ENCODE assay signal across 20 cellular contexts in genomic region chr12:32334384-32334783, GRCh38.
DNase-seq lines count a peak whose midpoint lies in the region; ATAC-seq and TF ChIP-seq lines count a peak whose summit lies in the region.
"Had no signal": no experiment of that assay in that cellular context is flagged by ENCODE, and none has a peak within 500 bp of the region (broad histone marks: within the 10 kb centered on the region; RNA-seq: fewer than 3 reads in every experiment).

No MANE protein-coding gene starts in this region.

- no peaks in the 10 kb centered on the region for H3K27me3 ChIP-seq in endodermal cell (ENCODE audit: control insufficient read depth, insufficient read depth, low read length, poor library complexity, severe bottlenecking)
- H3K27me3 ChIP-seq in left lung, result no peaks in the 10 kb centered on the region
- H3K27me3 ChIP-seq: BLaER1 treated with 17β-estradiol and CSF1 and Interleukin-3, amounts not matched to agents 10 nM and 100 nM; hepatocyte; neural progenitor cell; thyroid gland had no signal

- H3K36me3 Mint-ChIP-seq in endodermal cell (ENCODE audit: low read depth), result peaks cover 43% of the 10 kb centered on the region

- H3K9me3 Mint-ChIP-seq in endodermal cell, result no peaks in the 10 kb centered on the region

- no peak overlapping the region for H3K9ac ChIP-seq in endodermal cell (ENCODE audit: extremely low read depth, low read length, poor library complexity, severe bottlenecking)
- H3K9ac ChIP-seq: BLaER1 treated with 17β-estradiol and CSF1 and Interleukin-3, amounts not matched to agents 10 nM and 100 nM; neural progenitor cell had no signal

- intact Hi-C loops in left lung (cut with DNase I), result no loop called here

- peaks cover 40% of the 10 kb centered on the region for H3K4me1 Mint-ChIP-seq in endodermal cell

- H3K9me3 ChIP-seq in endodermal cell (ENCODE audit: control insufficient read depth, low read length) (no peaks in the 10 kb centered on the region), left lung (no peaks in the 10 kb centered on the region)
- H3K9me3 ChIP-seq: BLaER1 treated with 17β-estradiol and CSF1 and Interleukin-3, amounts not matched to agents 10 nM and 100 nM; HAP-1; thyroid gland had no signal

- H3K27ac Mint-ChIP-seq in endodermal cell, result peak overlapping the region; percentile 2
- H3K27ac Mint-ChIP-seq: neural progenitor cell had no signal

- H3K36me3 ChIP-seq in endodermal cell (ENCODE audit: control insufficient read depth, insufficient read depth, low read length) (peaks cover 16% of the 10 kb centered on the region), left lung (peaks cover 0 to 14% of the 10 kb centered on the region in 2 donors)
- H3K36me3 ChIP-seq: neural progenitor cell had no signal

- 94 to 100% methylated on average over 3 of the region's 3 CpGs for WGBS in endodermal cell (ENCODE audit: insufficient coverage in 1 of 2, insufficient read length in 1 of 2), 2 experiments

- TF ChIP-seq CTCF in endodermal cell (conservative IDR thresholded peaks at IDR 0.05) (no peak), left lung (IDR thresholded peaks at IDR 0.05) (no peak)

- no peak overlapping the region for H3K4me3 Mint-ChIP-seq in endodermal cell
- H3K4me3 Mint-ChIP-seq: neural progenitor cell had no signal

- H3K4me1 ChIP-seq in endodermal cell (ENCODE audit: control insufficient read depth, insufficient read depth, low read length) (no peaks in the 10 kb centered on the region), left lung (no peaks in the 10 kb centered on the region)
- H3K4me1 ChIP-seq: BLaER1 treated with 17β-estradiol and CSF1 and Interleukin-3, amounts not matched to agents 10 nM and 100 nM; neural progenitor cell; thyroid gland had no signal

- no peaks in the 10 kb centered on the region for H3K27me3 Mint-ChIP-seq in endodermal cell (ENCODE audit: insufficient read depth)

- H3K4me3 ChIP-seq in endodermal cell (ENCODE audit: low read length) (no peak overlapping the region), left lung (no peak overlapping the region)
- H3K4me3 ChIP-seq: BLaER1 treated with 17β-estradiol and CSF1 and Interleukin-3, amounts not matched to agents 10 nM and 100 nM; HAP-1; hepatocyte; neural progenitor cell; thyroid gland had no signal

- no peak overlapping the region for H3K27ac ChIP-seq in endodermal cell (ENCODE audit: low read depth, low read length)
- H3K27ac ChIP-seq in left lung, result no peak overlapping the region
- H3K27ac ChIP-seq: 22Rv1; BLaER1 treated with 17β-estradiol and CSF1 and Interleukin-3, amounts not matched to agents 10 nM and 100 nM; hepatocyte; neural progenitor cell; thyroid gland had no signal

- no peak for DNase-seq in activated CD4-positive, CD25-positive, alpha-beta regulatory T cell treated with anti-CD3 and anti-CD28 coated beads, Interleukin-2, amount 50 U/mL, for 72 hours
- DNase-seq in endodermal cell, result no peak
- no peak for DNase-seq in mesenteric fat pad (ENCODE audit: low spot score)
- no peak for DNase-seq in 8988T
- DNase-seq in left lung, result no peak
- DNase-seq: activated effector memory CD4-positive, alpha-beta T cell treated with Interleukin-2 at 50 U/mL for 16 hours; DMS 273 treated with DMSO at 0.1 percent for 48 hours; GF-D8; NCI-H1436 treated with DMSO at 0.1 percent for 48 hours; NCI-H226; RPMI8226; thyroid gland had no signal

- peak; percentile 25 to 60 for ATAC-seq in activated CD4-positive, CD25-positive, alpha-beta regulatory T cell treated with anti-CD3 and anti-CD28 coated beads, Interleukin-2, amount 50 U/mL, for 24 hours
- ATAC-seq in GM18909 (IDR thresholded peaks at IDR 0.05; ENCODE audit: poor library complexity, unreplicated experiment) (peak; percentile 63), HG03095 (IDR thresholded peaks at IDR 0.05; ENCODE audit: unreplicated experiment) (peak; percentile 66), left lung (no peak)
